Comparison of ENCODE assay signal across 8 cellular contexts in the genomic region with DNA sequence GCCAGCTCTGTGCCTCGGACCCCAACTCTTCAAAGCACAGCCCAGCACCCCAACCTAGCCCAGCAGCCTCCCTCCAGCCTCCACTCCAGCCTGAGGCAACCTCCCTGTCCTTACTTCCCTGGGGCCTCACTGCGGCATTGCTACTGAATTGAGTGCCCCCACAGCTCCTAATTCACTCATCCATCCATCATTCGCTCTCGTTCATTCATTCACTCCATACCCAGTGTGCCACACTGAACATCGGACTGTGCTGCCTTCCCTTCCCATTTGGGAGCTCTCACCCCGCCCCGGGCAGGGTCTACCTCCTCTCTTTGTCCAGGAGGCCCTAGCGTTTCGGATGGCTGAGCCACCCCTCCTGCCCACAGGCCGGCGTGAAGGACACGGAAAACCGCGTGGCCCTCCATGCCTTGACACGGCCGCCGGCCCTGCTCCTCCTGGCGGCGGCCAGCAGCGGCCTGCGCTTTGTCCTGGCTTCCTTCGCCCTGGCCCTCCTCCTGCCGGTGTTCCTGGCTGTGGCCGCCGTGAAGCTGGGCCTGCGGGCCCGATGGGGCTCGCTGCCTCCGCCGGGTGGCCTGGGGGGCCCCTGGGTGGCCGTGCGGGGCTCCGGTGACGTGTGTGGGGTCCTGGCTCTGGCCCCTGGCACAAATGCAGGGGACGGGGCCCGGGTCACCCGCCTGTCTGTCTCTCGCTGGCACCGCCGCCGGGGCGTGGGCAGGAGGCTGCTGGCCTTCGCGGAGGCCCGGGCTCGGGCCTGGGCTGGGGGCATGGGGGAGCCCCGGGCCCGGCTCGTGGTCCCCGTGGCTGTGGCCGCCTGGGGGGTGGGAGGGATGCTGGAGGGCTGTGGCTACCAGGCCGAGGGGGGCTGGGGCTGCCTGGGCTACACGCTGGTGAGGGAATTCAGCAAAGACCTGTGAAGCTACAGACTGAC. TPM values are rescaled to one million over a fixed set of nuclear protein-coding genes. Genes with fewer than 3 reads are reported as not detected.
A peak's percentile ranks its signal among the peaks of the same experiment; 100 is the strongest.
DNase-seq lines count a peak whose midpoint lies in the region; ATAC-seq and TF ChIP-seq lines count a peak whose summit lies in the region.

No MANE protein-coding gene starts in this region.

- no peaks in the 10 kb centered on the region for H3K9me3 ChIP-seq in iPS-15b (ENCODE audit: control insufficient read depth, insufficient read depth, low read length)
- H3K9me3 ChIP-seq in suprapubic skin, result no peaks in the 10 kb centered on the region

- ATAC-seq in activated naive CD4-positive, alpha-beta T cell treated with anti-CD3 and anti-CD28 coated beads, Interleukin-2, amount 50 U/mL, for 72 hours, result no peak
- no peak for ATAC-seq in GM19351 (IDR thresholded peaks at IDR 0.05; ENCODE audit: unreplicated experiment)

- peaks cover 8% of the 10 kb centered on the region for H3K36me3 ChIP-seq in iPS-15b (ENCODE audit: control insufficient read depth, insufficient read depth, low read length)
- peaks cover 21% of the 10 kb centered on the region for H3K36me3 ChIP-seq in suprapubic skin

- CTCF ChIA-PET in GM10248 (lab: Yijun Ruan, JAX), result interaction anchor here (1.3 to 6.3 kb wide), 6 partner anchors 10 to 152 kb away, joined by 3 to 44 read pairs (median 6); a partner anchor contains a TSS

- H3K27me3 ChIP-seq in iPS-15b (ENCODE audit: control insufficient read depth, insufficient read depth, low read length) (no peaks in the 10 kb centered on the region), suprapubic skin (no peaks in the 10 kb centered on the region)

- H3K36me3 Mint-ChIP-seq in activated naive CD4-positive, alpha-beta T cell treated with anti-CD3 and anti-CD28 coated beads, Interleukin-2, amount 50 U/mL, for 72 hours, result no peaks in the 10 kb centered on the region

- TF ChIP-seq CTCF in suprapubic skin (IDR thresholded peaks at IDR 0.05), result peak in 1 of 2 donors; percentile 19
- TF ChIP-seq CTCF in GM10248 (IDR thresholded peaks at IDR 0.05; ENCODE audit: control extremely low read depth, extremely low read depth, low read depth, missing control alignments), result no peak

- POLR2A ChIA-PET in GM10248 (lab: Yijun Ruan, JAX), result no interaction called here

- DNase-seq in NCI-H2227 (lab: John Stamatoyannopoulos, UW; ENCODE audit: unreplicated experiment), result peak; percentile 72
- DNase-seq in NCI-H2227 treated with DMSO at 0.1 percent for 48 hours (lab: John Stamatoyannopoulos, UW), result no peak
- DNase-seq in activated naive CD4-positive, alpha-beta T cell treated with anti-CD3 and anti-CD28 coated beads, Interleukin-2, amount 50 U/mL, for 72 hours (ENCODE audit: low spot score in 2 of 2), result no peak
- peak in 1 of 2 donors; percentile 66 for DNase-seq in suprapubic skin (ENCODE audit: low spot score in 2 of 2)
- no peak for DNase-seq in putamen (ENCODE audit: low spot score)
- no peak for DNase-seq in GM10248 (ENCODE audit: extremely low spot score)

- peak overlapping the region; percentile 73 to 90 for H3K27ac Mint-ChIP-seq in activated naive CD4-positive, alpha-beta T cell treated with anti-CD3 and anti-CD28 coated beads, Interleukin-2, amount 50 U/mL, for 72 hours

- WGBS in suprapubic skin, result 64% methylated on average over 9 of the region's 53 CpGs

- H3K9ac ChIP-seq in iPS-15b (ENCODE audit: low read depth, low read length), result no peak overlapping the region

- H3K4me1 ChIP-seq in iPS-15b (ENCODE audit: control insufficient read depth, insufficient read depth, low read length), result peaks cover 17% of the 10 kb centered on the region
- H3K4me1 ChIP-seq in suprapubic skin, result peaks cover 53% of the 10 kb centered on the region

- TF ChIP-seq EP300 in suprapubic skin (IDR thresholded peaks at IDR 0.05), result no peak

- no peak for TF ChIP-seq POLR2A in suprapubic skin (IDR thresholded peaks at IDR 0.05)

- peak overlapping the region; percentile 75 for H3K4me3 ChIP-seq in iPS-15b (ENCODE audit: low read depth, low read length)
- peak overlapping the region; percentile 61 for H3K4me3 ChIP-seq in suprapubic skin

- no peaks in the 10 kb centered on the region for H3K9me3 Mint-ChIP-seq in activated naive CD4-positive, alpha-beta T cell treated with anti-CD3 and anti-CD28 coated beads, Interleukin-2, amount 50 U/mL, for 72 hours

- H3K27ac ChIP-seq in suprapubic skin, result peak overlapping the region; percentile 83

RNA-seq across cellular contexts. Expression of a gene that starts 1.3 kb away (rescaled TPM):
- 10 to 100 TPM in 1 of 2 donors, 1 to 10 TPM in 1; 5.1 to 18.2 TPM for total RNA-seq in activated naive CD4-positive, alpha-beta T cell treated with anti-CD3 and anti-CD28 coated beads, Interleukin-2, amount 50 U/mL, for 72 hours
- 1 to 10 TPM; 2.4 to 4.8 (median 4.0) TPM for total RNA-seq in suprapubic skin

RNA-seq across cellular contexts. Expression of a gene that starts 1.9 kb away (rescaled TPM):
- under 1 TPM; 0.39 to 0.53 TPM for total RNA-seq in activated naive CD4-positive, alpha-beta T cell treated with anti-CD3 and anti-CD28 coated beads, Interleukin-2, amount 50 U/mL, for 72 hours
- total RNA-seq in suprapubic skin, result 1 to 10 TPM in 2 of 4 donors, under 1 TPM in 2; 0.57 to 2.1 (median 1.0) TPM

RNA-seq across cellular contexts. Expression of a gene that starts 9.9 kb away (rescaled TPM):
- total RNA-seq in activated naive CD4-positive, alpha-beta T cell treated with anti-CD3 and anti-CD28 coated beads, Interleukin-2, amount 50 U/mL, for 72 hours, result 10 to 100 TPM in 1 of 2 donors, 1 to 10 TPM in 1; 7.4 to 14.2 TPM
- total RNA-seq in suprapubic skin, result 10 to 100 TPM; 17.3 to 22.9 (median 19.8) TPM

RNA-seq across cellular contexts. Expression of a gene that starts 21.8 kb away (rescaled TPM):
- total RNA-seq in activated naive CD4-positive, alpha-beta T cell treated with anti-CD3 and anti-CD28 coated beads, Interleukin-2, amount 50 U/mL, for 72 hours, result not detected
- total RNA-seq in suprapubic skin, result not detected

RNA-seq across cellular contexts. Expression of a gene that starts 24.9 kb away (rescaled TPM):
- total RNA-seq in activated naive CD4-positive, alpha-beta T cell treated with anti-CD3 and anti-CD28 coated beads, Interleukin-2, amount 50 U/mL, for 72 hours, result 10 to 100 TPM; 22.1 to 41.5 TPM
- total RNA-seq in suprapubic skin, result 10 to 100 TPM; 44.7 to 97.2 (median 87.5) TPM
